In the genomic region with DNA sequence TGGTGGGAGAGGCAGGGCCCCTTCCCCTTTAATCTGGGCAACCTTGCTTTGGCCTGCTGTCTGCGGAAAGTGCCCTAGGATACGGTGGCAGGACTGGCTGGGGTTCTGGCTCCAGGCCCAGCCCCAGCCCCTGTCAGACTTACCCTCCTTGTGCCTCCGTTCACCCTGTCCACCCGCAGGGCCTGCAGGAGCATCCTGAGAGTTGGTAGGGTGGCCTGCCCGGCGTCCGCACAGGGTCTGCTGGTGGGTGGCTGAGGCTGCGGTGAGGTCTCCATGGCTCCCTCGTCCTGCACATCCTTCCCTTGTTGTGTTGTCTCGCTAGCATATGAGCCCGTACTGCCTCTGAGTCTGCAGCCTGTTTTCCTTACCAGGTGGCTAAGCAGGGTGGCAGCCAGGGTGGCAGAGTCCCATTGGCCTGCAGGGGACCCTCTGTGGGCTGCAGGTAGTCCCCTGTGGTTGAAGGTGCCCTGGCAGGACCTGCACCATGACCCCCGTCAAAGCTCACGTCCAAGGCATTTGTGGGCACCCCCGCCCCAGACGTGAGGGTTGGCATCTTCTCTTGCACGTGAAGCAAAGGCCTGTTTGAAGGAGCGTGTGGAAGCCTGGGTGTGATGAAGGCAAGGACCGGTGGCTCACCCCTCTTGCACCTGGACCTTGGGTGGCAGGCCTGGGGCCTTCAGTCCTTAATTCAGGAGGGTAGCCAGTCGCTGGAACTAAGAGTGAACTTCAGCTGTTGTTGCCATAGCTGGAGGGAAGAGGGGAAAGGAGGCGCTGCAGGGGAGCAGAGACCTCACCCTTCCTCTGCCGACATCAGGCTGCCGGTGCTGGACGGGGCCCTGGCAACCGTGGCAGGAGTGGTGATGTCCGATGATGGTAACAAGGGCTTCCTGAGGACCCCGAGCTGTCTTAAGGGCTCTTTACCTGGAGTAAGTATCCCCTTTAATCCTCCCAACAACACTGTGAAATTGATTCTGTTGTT, we compare ENCODE assay signal across 3 cellular contexts.
A peak's percentile ranks its signal among the peaks of the same experiment; 100 is the strongest.
TF ChIP-seq lines count a peak whose summit lies in the region.

No MANE protein-coding gene starts in this region.

TF ChIP-seq in GM23338, 12 proteins besides CTCF, POLR2A, EP300 and RAD21:
- TF ChIP-seq ZNF114 (CRISPR knock-in tag; IDR thresholded peaks at IDR 0.05): no peak

TF ChIP-seq in SK-N-SH treated with all-trans-retinoic acid at 6 μM for 48 hours, 23 proteins besides CTCF, POLR2A, EP300 and RAD21:
- TF ChIP-seq ZFP3 (CRISPR knock-in tag; IDR thresholded peaks at IDR 0.05): peak; percentile 40; the same call in 1 of the 2 replicates
- no peak for TF ChIP-seq OSR1 (CRISPR knock-in tag; IDR thresholded peaks at IDR 0.05)

TF ChIP-seq in H1, 55 proteins besides CTCF, POLR2A, EP300 and RAD21:
- no peak for TF ChIP-seq EGR1 (IDR thresholded peaks at IDR 0.05; ENCODE audit: borderline replicate concordance, low read depth, low read length)
- TF ChIP-seq PHF8 (conservative IDR thresholded peaks at IDR 0.05; ENCODE audit: low read depth, low read length): no peak
- TF ChIP-seq, protein P1, sequence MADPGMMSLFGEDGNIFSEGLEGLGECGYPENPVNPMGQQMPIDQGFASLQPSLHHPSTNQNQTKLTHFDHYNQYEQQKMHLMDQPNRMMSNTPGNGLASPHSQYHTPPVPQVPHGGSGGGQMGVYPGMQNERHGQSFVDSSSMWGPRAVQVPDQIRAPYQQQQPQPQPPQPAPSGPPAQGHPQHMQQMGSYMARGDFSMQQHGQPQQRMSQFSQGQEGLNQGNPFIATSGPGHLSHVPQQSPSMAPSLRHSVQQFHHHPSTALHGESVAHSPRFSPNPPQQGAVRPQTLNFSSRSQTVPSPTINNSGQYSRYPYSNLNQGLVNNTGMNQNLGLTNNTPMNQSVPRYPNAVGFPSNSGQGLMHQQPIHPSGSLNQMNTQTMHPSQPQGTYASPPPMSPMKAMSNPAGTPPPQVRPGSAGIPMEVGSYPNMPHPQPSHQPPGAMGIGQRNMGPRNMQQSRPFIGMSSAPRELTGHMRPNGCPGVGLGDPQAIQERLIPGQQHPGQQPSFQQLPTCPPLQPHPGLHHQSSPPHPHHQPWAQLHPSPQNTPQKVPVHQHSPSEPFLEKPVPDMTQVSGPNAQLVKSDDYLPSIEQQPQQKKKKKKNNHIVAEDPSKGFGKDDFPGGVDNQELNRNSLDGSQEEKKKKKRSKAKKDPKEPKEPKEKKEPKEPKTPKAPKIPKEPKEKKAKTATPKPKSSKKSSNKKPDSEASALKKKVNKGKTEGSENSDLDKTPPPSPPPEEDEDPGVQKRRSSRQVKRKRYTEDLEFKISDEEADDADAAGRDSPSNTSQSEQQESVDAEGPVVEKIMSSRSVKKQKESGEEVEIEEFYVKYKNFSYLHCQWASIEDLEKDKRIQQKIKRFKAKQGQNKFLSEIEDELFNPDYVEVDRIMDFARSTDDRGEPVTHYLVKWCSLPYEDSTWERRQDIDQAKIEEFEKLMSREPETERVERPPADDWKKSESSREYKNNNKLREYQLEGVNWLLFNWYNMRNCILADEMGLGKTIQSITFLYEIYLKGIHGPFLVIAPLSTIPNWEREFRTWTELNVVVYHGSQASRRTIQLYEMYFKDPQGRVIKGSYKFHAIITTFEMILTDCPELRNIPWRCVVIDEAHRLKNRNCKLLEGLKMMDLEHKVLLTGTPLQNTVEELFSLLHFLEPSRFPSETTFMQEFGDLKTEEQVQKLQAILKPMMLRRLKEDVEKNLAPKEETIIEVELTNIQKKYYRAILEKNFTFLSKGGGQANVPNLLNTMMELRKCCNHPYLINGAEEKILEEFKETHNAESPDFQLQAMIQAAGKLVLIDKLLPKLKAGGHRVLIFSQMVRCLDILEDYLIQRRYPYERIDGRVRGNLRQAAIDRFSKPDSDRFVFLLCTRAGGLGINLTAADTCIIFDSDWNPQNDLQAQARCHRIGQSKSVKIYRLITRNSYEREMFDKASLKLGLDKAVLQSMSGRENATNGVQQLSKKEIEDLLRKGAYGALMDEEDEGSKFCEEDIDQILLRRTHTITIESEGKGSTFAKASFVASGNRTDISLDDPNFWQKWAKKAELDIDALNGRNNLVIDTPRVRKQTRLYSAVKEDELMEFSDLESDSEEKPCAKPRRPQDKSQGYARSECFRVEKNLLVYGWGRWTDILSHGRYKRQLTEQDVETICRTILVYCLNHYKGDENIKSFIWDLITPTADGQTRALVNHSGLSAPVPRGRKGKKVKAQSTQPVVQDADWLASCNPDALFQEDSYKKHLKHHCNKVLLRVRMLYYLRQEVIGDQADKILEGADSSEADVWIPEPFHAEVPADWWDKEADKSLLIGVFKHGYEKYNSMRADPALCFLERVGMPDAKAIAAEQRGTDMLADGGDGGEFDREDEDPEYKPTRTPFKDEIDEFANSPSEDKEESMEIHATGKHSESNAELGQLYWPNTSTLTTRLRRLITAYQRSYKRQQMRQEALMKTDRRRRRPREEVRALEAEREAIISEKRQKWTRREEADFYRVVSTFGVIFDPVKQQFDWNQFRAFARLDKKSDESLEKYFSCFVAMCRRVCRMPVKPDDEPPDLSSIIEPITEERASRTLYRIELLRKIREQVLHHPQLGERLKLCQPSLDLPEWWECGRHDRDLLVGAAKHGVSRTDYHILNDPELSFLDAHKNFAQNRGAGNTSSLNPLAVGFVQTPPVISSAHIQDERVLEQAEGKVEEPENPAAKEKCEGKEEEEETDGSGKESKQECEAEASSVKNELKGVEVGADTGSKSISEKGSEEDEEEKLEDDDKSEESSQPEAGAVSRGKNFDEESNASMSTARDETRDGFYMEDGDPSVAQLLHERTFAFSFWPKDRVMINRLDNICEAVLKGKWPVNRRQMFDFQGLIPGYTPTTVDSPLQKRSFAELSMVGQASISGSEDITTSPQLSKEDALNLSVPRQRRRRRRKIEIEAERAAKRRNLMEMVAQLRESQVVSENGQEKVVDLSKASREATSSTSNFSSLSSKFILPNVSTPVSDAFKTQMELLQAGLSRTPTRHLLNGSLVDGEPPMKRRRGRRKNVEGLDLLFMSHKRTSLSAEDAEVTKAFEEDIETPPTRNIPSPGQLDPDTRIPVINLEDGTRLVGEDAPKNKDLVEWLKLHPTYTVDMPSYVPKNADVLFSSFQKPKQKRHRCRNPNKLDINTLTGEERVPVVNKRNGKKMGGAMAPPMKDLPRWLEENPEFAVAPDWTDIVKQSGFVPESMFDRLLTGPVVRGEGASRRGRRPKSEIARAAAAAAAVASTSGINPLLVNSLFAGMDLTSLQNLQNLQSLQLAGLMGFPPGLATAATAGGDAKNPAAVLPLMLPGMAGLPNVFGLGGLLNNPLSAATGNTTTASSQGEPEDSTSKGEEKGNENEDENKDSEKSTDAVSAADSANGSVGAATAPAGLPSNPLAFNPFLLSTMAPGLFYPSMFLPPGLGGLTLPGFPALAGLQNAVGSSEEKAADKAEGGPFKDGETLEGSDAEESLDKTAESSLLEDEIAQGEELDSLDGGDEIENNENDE (IDR thresholded peaks at IDR 0.05; ENCODE audit: insufficient replicate concordance, low read length): no peak
- TF ChIP-seq CEBPB (IDR thresholded peaks at IDR 0.05; ENCODE audit: low read depth, low read length): no peak
- no peak for TF ChIP-seq SP2 (IDR thresholded peaks at IDR 0.05; ENCODE audit: low read length)
- no peak for TF ChIP-seq BCL11A (IDR thresholded peaks at IDR 0.05; ENCODE audit: low read depth in 2 of 2, low read length in 2 of 2)
